20 cellular contexts compared by ENCODE assay signal in the genomic region with DNA sequence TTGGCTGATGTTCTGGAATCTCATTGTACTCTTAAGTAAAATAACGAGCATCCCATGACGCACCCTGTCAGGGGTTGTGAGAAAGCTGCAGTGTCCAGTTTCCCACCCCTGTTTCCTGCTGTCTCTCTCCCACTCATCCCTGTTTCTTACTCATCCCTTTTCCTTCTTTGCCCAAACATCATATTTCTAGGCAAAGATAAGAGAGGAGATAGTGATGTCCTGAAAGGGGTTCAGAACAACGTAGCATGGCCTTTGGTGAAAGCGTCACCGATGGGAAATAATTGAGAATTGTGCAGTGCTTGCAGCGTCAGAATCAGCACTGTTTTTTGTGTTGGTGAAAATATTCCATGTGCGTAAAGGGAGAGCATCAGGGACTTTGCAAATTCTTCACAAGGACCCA. TPM values are rescaled to one million over a fixed set of nuclear protein-coding genes. Genes with fewer than 3 reads are reported as not detected.
DNase-seq lines count a peak whose midpoint lies in the region; ATAC-seq and TF ChIP-seq lines count a peak whose summit lies in the region.
"Had no signal": no experiment of that assay in that cellular context is flagged by ENCODE, and none has a peak within 500 bp of the region (broad histone marks: within the 10 kb centered on the region; RNA-seq: fewer than 3 reads in every experiment).

No MANE protein-coding gene starts in this region.

- ATAC-seq in Right ventricle myocardium superior (ENCODE audit: poor library complexity): no peak
- no peak for ATAC-seq in GM18498 (IDR thresholded peaks at IDR 0.05; ENCODE audit: unreplicated experiment)
- ATAC-seq: A549, GM23338 had no signal

- no peaks in the 10 kb centered on the region for H3K36me3 Mint-ChIP-seq in activated CD4-positive, alpha-beta memory T cell treated with anti-CD3 and anti-CD28 coated beads, Interleukin-2, amount 10 ng/mL, durations not matched to agents 7 days and 5 days (ENCODE audit: low read depth)

- H3K9me3 ChIP-seq in left ventricle myocardium inferior (replicated peaks): no peaks in the 10 kb centered on the region
- H3K9me3 ChIP-seq: A549, Caco-2 had no signal

- peak overlapping the region; percentile 3 for H3K27ac ChIP-seq in left ventricle myocardium inferior (replicated peaks)
- peak overlapping the region; percentile 85 for H3K27ac ChIP-seq in temporal lobe (ENCODE audit: low read depth, low read length)
- H3K27ac ChIP-seq: A549 had no signal

- TF ChIP-seq CTCF in left ventricle myocardium inferior (IDR thresholded peaks at IDR 0.05; ENCODE audit: borderline replicate concordance): no peak
- TF ChIP-seq CTCF in choroid plexus epithelial cell (conservative IDR thresholded peaks at IDR 0.05; ENCODE audit: low read depth, low read length): no peak

- H3K4me3 Mint-ChIP-seq in activated CD4-positive, alpha-beta memory T cell treated with anti-CD3 and anti-CD28 coated beads, Interleukin-2, amount 10 ng/mL, durations not matched to agents 7 days and 5 days: no peak overlapping the region
- H3K4me3 Mint-ChIP-seq: CD14-positive monocyte, GM23338 had no signal

- no peak overlapping the region for H3K27ac Mint-ChIP-seq in activated CD4-positive, alpha-beta memory T cell treated with anti-CD3 and anti-CD28 coated beads, Interleukin-2, amount 10 ng/mL, durations not matched to agents 7 days and 5 days
- H3K27ac Mint-ChIP-seq: GM23338 had no signal

- no peaks in the 10 kb centered on the region for H3K9me3 Mint-ChIP-seq in activated CD4-positive, alpha-beta memory T cell treated with anti-CD3 and anti-CD28 coated beads, Interleukin-2, amount 10 ng/mL, durations not matched to agents 7 days and 5 days
- H3K9me3 Mint-ChIP-seq: CD14-positive monocyte, GM23338 had no signal

- POLR2A ChIA-PET in activated CD4-positive, alpha-beta memory T cell treated with anti-CD3 and anti-CD28 coated beads, Interleukin-2, amount 10 ng/mL, durations not matched to agents 7 days and 5 days (lab: Charles Lee): no interaction called here

- H3K4me1 Mint-ChIP-seq in activated CD4-positive, alpha-beta memory T cell treated with anti-CD3 and anti-CD28 coated beads, Interleukin-2, amount 10 ng/mL, durations not matched to agents 7 days and 5 days: no peaks in the 10 kb centered on the region
- H3K4me1 Mint-ChIP-seq: CD14-positive monocyte, GM23338 had no signal

- H3K36me3 ChIP-seq in left ventricle myocardium inferior: peaks cover 21% of the 10 kb centered on the region

- H3K4me1 ChIP-seq in left ventricle myocardium inferior: no peaks in the 10 kb centered on the region
- H3K4me1 ChIP-seq: A549 had no signal

- DNase-seq in left ventricle myocardium inferior: no peak
- no peak for DNase-seq in Right ventricle myocardium superior
- peak; percentile 80 for DNase-seq in choroid plexus epithelial cell (ENCODE audit: low read depth)
- peak; percentile 33 to 55 for DNase-seq in lung microvascular endothelial cell (ENCODE audit: low read depth in 2 of 2)
- no peak for DNase-seq in activated CD4-positive, alpha-beta memory T cell treated with anti-CD3 and anti-CD28 coated beads, Interleukin-2, amount 10 ng/mL, durations not matched to agents 7 days and 5 days
- no peak for DNase-seq in activated naive CD4-positive, alpha-beta T cell (lab: John Stamatoyannopoulos, UW)
- DNase-seq: Caco-2; DMS53; GDM1; NCI-H146; NCI-H226; NCI-H526 treated with DMSO at 0.1 percent for 48 hours; NK-92 treated with Interleukin-12 subunit alpha and Interleukin-12 subunit beta, amount 100 ng/mL, for 24 hours; OCI-M1; RPMI8226 had no signal

- no peak overlapping the region for H3K4me3 ChIP-seq in left ventricle myocardium inferior
- no peak overlapping the region for H3K4me3 ChIP-seq in choroid plexus epithelial cell (ENCODE audit: low read depth, low read length)
- H3K4me3 ChIP-seq: A549, GM23338 had no signal

- intact Hi-C loops in left ventricle myocardium inferior (cut with micrococcal nuclease): no loop called here
- intact Hi-C loops in Right ventricle myocardium superior (cut with DNase I): no loop called here

- CTCF ChIA-PET in activated CD4-positive, alpha-beta memory T cell treated with anti-CD3 and anti-CD28 coated beads, Interleukin-2, amount 10 ng/mL, durations not matched to agents 7 days and 5 days (lab: Charles Lee): no interaction called here

- H3K27me3 ChIP-seq in left ventricle myocardium inferior (ENCODE audit: low read depth): no peaks in the 10 kb centered on the region

- no peaks in the 10 kb centered on the region for H3K27me3 Mint-ChIP-seq in activated CD4-positive, alpha-beta memory T cell treated with anti-CD3 and anti-CD28 coated beads, Interleukin-2, amount 10 ng/mL, durations not matched to agents 7 days and 5 days

RNA-seq across cellular contexts. Expression of gene TMEM165, which starts 23.5 kb away (rescaled TPM):
- total RNA-seq in left ventricle myocardium inferior (41.6 TPM), Right ventricle myocardium superior (34.3 TPM), lung microvascular endothelial cell (76.1 and 103 TPM in 2 replicates), temporal lobe (59.7 TPM)
- total RNA-seq in activated CD4-positive, alpha-beta memory T cell treated with anti-CD3 and anti-CD28 coated beads, Interleukin-2, amount 10 ng/mL, durations not matched to agents 7 days and 5 days: 10 to 100 TPM; 68.2 to 70.1 TPM

RNA-seq across cellular contexts. Expression of gene SRD5A3, which starts 26.2 kb away (rescaled TPM):
- total RNA-seq in left ventricle myocardium inferior (6.8 TPM), Right ventricle myocardium superior (8.3 TPM), lung microvascular endothelial cell (9.1 and 10.0 TPM in 2 replicates), temporal lobe (6.1 TPM)
- 10 to 100 TPM; 11.8 to 12.0 TPM for total RNA-seq in activated CD4-positive, alpha-beta memory T cell treated with anti-CD3 and anti-CD28 coated beads, Interleukin-2, amount 10 ng/mL, durations not matched to agents 7 days and 5 days

Comparison
In these comparisons a context has a peak if more than half of its experiments do, and no peak if none do; other contexts are left out.
1. DNase-seq: peak in choroid plexus epithelial cell (single experiment) and lung microvascular endothelial cell (2 of 2); none in left ventricle myocardium inferior (single experiment), Right ventricle myocardium superior (single experiment), activated CD4-positive, alpha-beta memory T cell treated with anti-CD3 and anti-CD28 coated beads, Interleukin-2, amount 10 ng/mL, durations not matched to agents 7 days and 5 days (single experiment) and activated naive CD4-positive, alpha-beta T cell (0 of 4).